Comparison of ENCODE assay signal across 16 cellular contexts in the genomic region with DNA sequence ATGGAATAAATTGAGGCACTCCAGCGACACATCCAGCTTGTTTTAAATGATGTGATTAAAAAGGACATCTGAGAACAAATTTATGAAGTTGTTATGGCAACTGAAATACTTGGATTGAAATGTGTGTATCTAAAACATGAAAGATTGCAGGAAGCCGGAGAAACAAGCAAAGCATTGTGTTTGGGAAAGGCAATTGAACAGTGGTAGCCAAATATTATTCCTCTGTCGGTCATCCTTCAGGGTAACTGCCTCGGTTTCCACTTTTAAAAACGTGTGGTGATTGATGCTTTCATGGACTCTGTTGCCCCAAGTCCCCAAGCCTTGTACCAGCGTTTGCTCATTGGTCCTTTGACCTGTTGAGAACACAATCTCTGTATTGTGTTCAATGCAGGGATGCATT. TPM values are rescaled to one million over a fixed set of nuclear protein-coding genes. Genes with fewer than 3 reads are reported as not detected.
A peak's percentile ranks its signal among the peaks of the same experiment; 100 is the strongest.
DNase-seq lines count a peak whose midpoint lies in the region; ATAC-seq and TF ChIP-seq lines count a peak whose summit lies in the region.
"Had no signal": no experiment of that assay in that cellular context is flagged by ENCODE, and none has a peak within 500 bp of the region (broad histone marks: within the 10 kb centered on the region; RNA-seq: fewer than 3 reads in every experiment).

No MANE protein-coding gene starts in this region.

- H3K36me3 Mint-ChIP-seq in T-helper 17 cell (ENCODE audit: low read depth) (no peaks in the 10 kb centered on the region), CD14-positive monocyte (no peaks in the 10 kb centered on the region)
- H3K36me3 Mint-ChIP-seq: activated naive CD4-positive, alpha-beta T cell treated with anti-CD3 and anti-CD28 coated beads, Interleukin-2, amount 50 U/mL, for 24 hours had no signal

- DNase-seq in T-helper 17 cell = no peak
- DNase-seq in HPDE6-E6E7 (ENCODE audit: extremely low spot score) = no peak
- no peak for DNase-seq in CD14-positive monocyte (ENCODE audit: low spot score)
- no peak for DNase-seq in GM13977 (ENCODE audit: low spot score)
- DNase-seq: activated CD4-positive, CD25-positive, alpha-beta regulatory T cell treated with anti-CD3 and anti-CD28 coated beads, Interleukin-2, amount 50 U/mL, for 72 hours; glutamatergic neuron; left lung; midbrain; stimulated activated CD4-positive, alpha-beta T cell treated with anti-CD3 and anti-CD28 coated beads, Interleukin-4, amount 100 ng/mL, for 24 hours; stomach; transverse colon had no signal

- H3K27me3 ChIP-seq in layer of hippocampus (ENCODE audit: control insufficient read depth, insufficient read depth, low read length) = no peaks in the 10 kb centered on the region
- H3K27me3 ChIP-seq: transverse colon had no signal

- peaks cover 0 to 2% (median 0%) of the 10 kb centered on the region in 7 donors for H3K9me3 Mint-ChIP-seq in CD14-positive monocyte
- H3K9me3 Mint-ChIP-seq: activated naive CD4-positive, alpha-beta T cell treated with anti-CD3 and anti-CD28 coated beads, Interleukin-2, amount 50 U/mL, for 24 hours had no signal

- intact Hi-C loops in CD14-positive monocyte (cut with micrococcal nuclease) = no loop called here

- peaks cover 13% of the 10 kb centered on the region for H3K4me1 ChIP-seq in HEK293 (ENCODE audit: control insufficient read depth, insufficient read depth, low read length)

- H3K9me3 ChIP-seq in HEK293 (ENCODE audit: control insufficient read depth, insufficient read depth, low read depth, low read length) = no peaks in the 10 kb centered on the region
- H3K9me3 ChIP-seq in T-helper 17 cell (ENCODE audit: control insufficient read depth, low read length, poor library complexity, severe bottlenecking) = no peaks in the 10 kb centered on the region
- H3K9me3 ChIP-seq: left lung, stomach, transverse colon had no signal

- in situ Hi-C loops in GM13977 (cut with MboI; ENCODE audit: low pct_unique_long_range_greater_than_20kb, low sequenced_read_pairs, unreplicated experiment) = loop anchor here (25.0 kb wide), 1 partner anchor 577 kb away; no protein-coding TSS in a partner anchor

- H3K4me3 Mint-ChIP-seq in T-helper 17 cell (no peak overlapping the region), CD14-positive monocyte (no peak overlapping the region)
- H3K4me3 Mint-ChIP-seq: activated naive CD4-positive, alpha-beta T cell treated with anti-CD3 and anti-CD28 coated beads, Interleukin-2, amount 50 U/mL, for 24 hours had no signal

- H3K4me1 Mint-ChIP-seq in T-helper 17 cell (peaks cover 30% of the 10 kb centered on the region), CD14-positive monocyte (peaks cover 20% of the 10 kb centered on the region)

- TF ChIP-seq CTCF in C4-2B (conservative IDR thresholded peaks at IDR 0.05) = no peak
- no peak for TF ChIP-seq CTCF in HEK293 (tag by site-specific recombination; IDR thresholded peaks at IDR 0.05)
- TF ChIP-seq CTCF in CD14-positive monocyte (IDR thresholded peaks at IDR 0.05) = no peak
- TF ChIP-seq CTCF in GM13977 (IDR thresholded peaks at IDR 0.05; ENCODE audit: extremely low read depth, insufficient read depth, missing control alignments) = no peak

- POLR2A ChIA-PET in HEK293 (lab: Yijun Ruan, JAX) = no interaction called here

- no peaks in the 10 kb centered on the region for H3K36me3 ChIP-seq in HEK293 (ENCODE audit: control insufficient read depth in 2 of 2, insufficient read depth in 1 of 2, low read length in 2 of 2)
- H3K36me3 ChIP-seq: left lung, stomach, transverse colon had no signal

- no peak for ATAC-seq in T-helper 17 cell
- ATAC-seq in HG02759 (IDR thresholded peaks at IDR 0.05; ENCODE audit: unreplicated experiment) = no peak
- ATAC-seq: left lung had no signal

- CTCF ChIA-PET in HEK293 (lab: Yijun Ruan, JAX) = interaction anchor here (0.6 to 1.2 kb wide), 3 partner anchors 28 to 1468 kb away, joined by 3 read pairs; no protein-coding TSS in a partner anchor

- H3K4me3 ChIP-seq in HEK293 (ENCODE audit: low read depth, low read length) = no peak overlapping the region
- H3K4me3 ChIP-seq: left lung, stomach, transverse colon had no signal

- H3K27ac ChIP-seq in C4-2B = peak overlapping the region; percentile 37; the same call in 1 of the 2 replicates
- H3K27ac ChIP-seq in HEK293 (ENCODE audit: extremely low read depth, low read depth, low read length) = no peak overlapping the region
- peak overlapping the region; percentile 17 for H3K27ac ChIP-seq in layer of hippocampus (ENCODE audit: low read depth, low read length)
- H3K27ac ChIP-seq: left lung, stomach, transverse colon had no signal

- peak overlapping the region; percentile 90 for H3K27ac Mint-ChIP-seq in T-helper 17 cell
- H3K27ac Mint-ChIP-seq in CD14-positive monocyte = no peak overlapping the region

- no peaks in the 10 kb centered on the region for H3K27me3 Mint-ChIP-seq in T-helper 17 cell
- peaks cover 50 to 58% (median 52%) of the 10 kb centered on the region in 3 donors for H3K27me3 Mint-ChIP-seq in CD14-positive monocyte (ENCODE audit: low read depth in 3 of 3)
- H3K27me3 Mint-ChIP-seq: activated naive CD4-positive, alpha-beta T cell treated with anti-CD3 and anti-CD28 coated beads, Interleukin-2, amount 50 U/mL, for 24 hours had no signal

TF ChIP-seq in HEK293, 187 proteins besides CTCF, POLR2A, EP300 and RAD21:
- TF ChIP-seq, protein P1, sequence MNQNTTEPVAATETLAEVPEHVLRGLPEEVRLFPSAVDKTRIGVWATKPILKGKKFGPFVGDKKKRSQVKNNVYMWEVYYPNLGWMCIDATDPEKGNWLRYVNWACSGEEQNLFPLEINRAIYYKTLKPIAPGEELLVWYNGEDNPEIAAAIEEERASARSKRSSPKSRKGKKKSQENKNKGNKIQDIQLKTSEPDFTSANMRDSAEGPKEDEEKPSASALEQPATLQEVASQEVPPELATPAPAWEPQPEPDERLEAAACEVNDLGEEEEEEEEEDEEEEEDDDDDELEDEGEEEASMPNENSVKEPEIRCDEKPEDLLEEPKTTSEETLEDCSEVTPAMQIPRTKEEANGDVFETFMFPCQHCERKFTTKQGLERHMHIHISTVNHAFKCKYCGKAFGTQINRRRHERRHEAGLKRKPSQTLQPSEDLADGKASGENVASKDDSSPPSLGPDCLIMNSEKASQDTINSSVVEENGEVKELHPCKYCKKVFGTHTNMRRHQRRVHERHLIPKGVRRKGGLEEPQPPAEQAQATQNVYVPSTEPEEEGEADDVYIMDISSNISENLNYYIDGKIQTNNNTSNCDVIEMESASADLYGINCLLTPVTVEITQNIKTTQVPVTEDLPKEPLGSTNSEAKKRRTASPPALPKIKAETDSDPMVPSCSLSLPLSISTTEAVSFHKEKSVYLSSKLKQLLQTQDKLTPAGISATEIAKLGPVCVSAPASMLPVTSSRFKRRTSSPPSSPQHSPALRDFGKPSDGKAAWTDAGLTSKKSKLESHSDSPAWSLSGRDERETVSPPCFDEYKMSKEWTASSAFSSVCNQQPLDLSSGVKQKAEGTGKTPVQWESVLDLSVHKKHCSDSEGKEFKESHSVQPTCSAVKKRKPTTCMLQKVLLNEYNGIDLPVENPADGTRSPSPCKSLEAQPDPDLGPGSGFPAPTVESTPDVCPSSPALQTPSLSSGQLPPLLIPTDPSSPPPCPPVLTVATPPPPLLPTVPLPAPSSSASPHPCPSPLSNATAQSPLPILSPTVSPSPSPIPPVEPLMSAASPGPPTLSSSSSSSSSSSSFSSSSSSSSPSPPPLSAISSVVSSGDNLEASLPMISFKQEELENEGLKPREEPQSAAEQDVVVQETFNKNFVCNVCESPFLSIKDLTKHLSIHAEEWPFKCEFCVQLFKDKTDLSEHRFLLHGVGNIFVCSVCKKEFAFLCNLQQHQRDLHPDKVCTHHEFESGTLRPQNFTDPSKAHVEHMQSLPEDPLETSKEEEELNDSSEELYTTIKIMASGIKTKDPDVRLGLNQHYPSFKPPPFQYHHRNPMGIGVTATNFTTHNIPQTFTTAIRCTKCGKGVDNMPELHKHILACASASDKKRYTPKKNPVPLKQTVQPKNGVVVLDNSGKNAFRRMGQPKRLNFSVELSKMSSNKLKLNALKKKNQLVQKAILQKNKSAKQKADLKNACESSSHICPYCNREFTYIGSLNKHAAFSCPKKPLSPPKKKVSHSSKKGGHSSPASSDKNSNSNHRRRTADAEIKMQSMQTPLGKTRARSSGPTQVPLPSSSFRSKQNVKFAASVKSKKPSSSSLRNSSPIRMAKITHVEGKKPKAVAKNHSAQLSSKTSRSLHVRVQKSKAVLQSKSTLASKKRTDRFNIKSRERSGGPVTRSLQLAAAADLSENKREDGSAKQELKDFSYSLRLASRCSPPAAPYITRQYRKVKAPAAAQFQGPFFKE (tag by site-specific recombination; IDR thresholded peaks at IDR 0.05; ENCODE audit: borderline replicate concordance) = no peak
- TF ChIP-seq SCRT2 (tag by site-specific recombination; IDR thresholded peaks at IDR 0.05) = peak; percentile 62; the same call in 1 of the 2 replicates

RNA-seq across cellular contexts. Expression of a gene that starts 53.6 kb away (rescaled TPM):
- total RNA-seq in T-helper 17 cell = 10 to 100 TPM; 12.8 to 14.5 TPM
- 1 to 10 TPM; 1.1 to 3.3 TPM for polyA plus RNA-seq in CD14-positive monocyte
